Comparison of ENCODE assay signal across 8 cellular contexts in genomic region chr1:21175324-21175669, GRCh38. TPM values are rescaled to one million over a fixed set of nuclear protein-coding genes. Genes with fewer than 3 reads are reported as not detected.
DNase-seq lines count a peak whose midpoint lies in the region; ATAC-seq and TF ChIP-seq lines count a peak whose summit lies in the region.

No MANE protein-coding gene starts in this region.

- TF ChIP-seq POLR2A in GM18505 (IDR thresholded peaks at IDR 0.05; ENCODE audit: borderline replicate concordance, extremely low read depth, insufficient read depth, insufficient read length): no peak

- H3K27me3 ChIP-seq in adipocyte (replicated peaks; ENCODE audit: control insufficient read depth, insufficient read depth, low read length) (no peaks in the 10 kb centered on the region), rectal smooth muscle tissue (ENCODE audit: control insufficient read depth, insufficient read depth, low read length) (no peaks in the 10 kb centered on the region)

- ATAC-seq in left ventricle myocardium superior (no peak), GM18505 (IDR thresholded peaks at IDR 0.05; ENCODE audit: unreplicated experiment) (no peak), HG02642 (IDR thresholded peaks at IDR 0.05; ENCODE audit: poor library complexity, unreplicated experiment) (no peak)

- H3K9ac ChIP-seq in adipocyte (ENCODE audit: low read length) (peak overlapping the region; percentile 96), rectal smooth muscle tissue (ENCODE audit: low read length) (peak overlapping the region; percentile 88)

- intact Hi-C loops in left ventricle myocardium superior (cut with micrococcal nuclease): no loop called here

- TF ChIP-seq CTCF in GM12875 (IDR thresholded peaks at IDR 0.05; ENCODE audit: borderline replicate concordance, insufficient read depth, low read depth, low read length): no peak

- peaks cover 2% of the 10 kb centered on the region for H3K36me3 ChIP-seq in adipocyte (ENCODE audit: control insufficient read depth, insufficient read depth, low read length, severe bottlenecking)
- no peaks in the 10 kb centered on the region for H3K36me3 ChIP-seq in rectal smooth muscle tissue (ENCODE audit: control insufficient read depth, insufficient read depth, low read length)

- H3K4me3 ChIP-seq in GM12875 (ENCODE audit: low read depth, low read length) (peak overlapping the region; percentile 93), adipocyte (ENCODE audit: low read length) (peak overlapping the region; percentile 91), rectal smooth muscle tissue (ENCODE audit: low read length) (peak overlapping the region; percentile 95)

- H3K9me3 ChIP-seq in adipocyte (ENCODE audit: control insufficient read depth, low read length): no peaks in the 10 kb centered on the region

- peak overlapping the region; percentile 79 for H3K27ac ChIP-seq in rectal smooth muscle tissue (ENCODE audit: low read depth, low read length)

- DNase-seq in NOMO-1 treated with DMSO at 0.1 percent for 48 hours (lab: John Stamatoyannopoulos, UW; ENCODE audit: unreplicated experiment) (peak; percentile 93), adipocyte (ENCODE audit: low read depth) (peak; percentile 63), left ventricle myocardium superior (peak; percentile 49), NCI-H1694 (lab: John Stamatoyannopoulos, UW) (no peak)

- peaks cover 29% of the 10 kb centered on the region for H3K4me1 ChIP-seq in adipocyte (ENCODE audit: control insufficient read depth, insufficient read depth, low read length)
- peaks cover 4% of the 10 kb centered on the region for H3K4me1 ChIP-seq in rectal smooth muscle tissue (ENCODE audit: control insufficient read depth, insufficient read depth, low read length)

RNA-seq across cellular contexts. Expression of gene EIF4G3, which starts 1.4 kb away (rescaled TPM):
- total RNA-seq in left ventricle myocardium superior: 28.8 TPM
